Comparison of ENCODE assay signal across 19 cellular contexts in the genomic region with DNA sequence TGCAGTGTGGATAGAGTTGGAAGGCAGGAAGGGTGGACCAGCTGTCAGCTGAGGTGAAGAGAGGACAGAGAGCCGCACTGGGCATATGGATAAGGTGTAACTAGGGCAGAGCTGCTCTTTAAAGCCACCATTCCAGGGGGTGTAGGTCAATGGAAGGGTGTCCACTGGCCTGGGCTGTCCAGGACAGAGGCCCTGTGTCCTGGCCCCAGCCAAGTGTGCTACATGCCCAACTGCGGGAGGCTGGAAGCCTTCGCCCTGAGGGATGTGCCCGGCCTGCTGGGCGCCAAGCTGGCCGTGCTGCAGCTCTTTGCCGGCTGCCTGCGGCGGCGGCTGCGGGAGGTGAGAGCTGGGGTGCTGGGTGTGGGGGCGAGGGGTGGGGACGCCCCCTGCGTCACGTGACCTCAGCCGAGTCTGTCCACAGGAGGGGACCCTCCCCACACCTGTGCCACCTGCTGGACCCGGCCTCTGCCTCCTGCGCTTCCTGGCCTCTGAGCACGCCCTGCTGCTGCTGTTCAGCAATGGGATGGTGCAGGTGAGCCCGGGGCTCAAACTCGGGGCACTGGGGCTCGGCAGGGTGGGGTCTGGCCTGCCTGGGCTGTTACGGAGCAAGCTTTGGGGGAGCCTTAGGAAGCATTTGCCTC. TPM values are rescaled to one million over a fixed set of nuclear protein-coding genes. Genes with fewer than 3 reads are reported as not detected.
A peak's percentile ranks its signal among the peaks of the same experiment; 100 is the strongest.
DNase-seq lines count a peak whose midpoint lies in the region; ATAC-seq, FAIRE-seq and TF ChIP-seq lines count a peak whose summit lies in the region.
"Had no signal": no experiment of that assay in that cellular context is flagged by ENCODE, and none has a peak within 500 bp of the region (broad histone marks: within the 10 kb centered on the region; RNA-seq: fewer than 3 reads in every experiment).

No MANE protein-coding gene starts in this region.

- H4K20me1 ChIP-seq in astrocyte (ENCODE audit: insufficient read depth, low read length), result no peaks in the 10 kb centered on the region

- no peak overlapping the region for H3K27ac ChIP-seq in astrocyte (ENCODE audit: low read depth, low read length)
- H3K27ac ChIP-seq in neuronal stem cell (replicated peaks; ENCODE audit: low read length), result no peak overlapping the region

- DNase-seq in NCI-H146 (lab: John Stamatoyannopoulos, UW) (peak; percentile 18), NCI-H146 treated with DMSO at 0.1 percent for 48 hours (lab: John Stamatoyannopoulos, UW; ENCODE audit: unreplicated experiment) (no peak), H7 (peak; percentile 62), astrocyte (ENCODE audit: low read depth) (no peak), neuronal stem cell (ENCODE audit: low spot score) (no peak), kidney glomerular epithelial cell (lab: John Stamatoyannopoulos, UW) (no peak), Ammon's horn (ENCODE audit: low spot score) (no peak)
- DNase-seq: CD4-positive, CD25-positive, alpha-beta regulatory T cell; DMS79 treated with DMSO at 0.1 percent for 48 hours; EL; H9 had no signal

- ATAC-seq in HG03469 (IDR thresholded peaks at IDR 0.05; ENCODE audit: unreplicated experiment), result no peak
- ATAC-seq: GM23338 had no signal

- H2BK12ac ChIP-seq in neuronal stem cell (ENCODE audit: low read length), result no peak overlapping the region

- H3K27ac Mint-ChIP-seq in astrocyte (ENCODE audit: unreplicated experiment), result no peak overlapping the region
- H3K27ac Mint-ChIP-seq: CD4-positive, CD25-positive, alpha-beta regulatory T cell; GM23338; H9 had no signal

- H3K79me2 ChIP-seq in astrocyte (ENCODE audit: insufficient read depth, low read length), result no peaks in the 10 kb centered on the region

- H3K79me1 ChIP-seq in neuronal stem cell (ENCODE audit: low read depth, low read length), result no peaks in the 10 kb centered on the region

- no peak for TF ChIP-seq CTCF in astrocyte (IDR thresholded peaks at IDR 0.05; ENCODE audit: insufficient read depth, low read depth, low read length)

- no peaks in the 10 kb centered on the region for H3K4me1 Mint-ChIP-seq in astrocyte (ENCODE audit: low read depth, unreplicated experiment)
- H3K4me1 Mint-ChIP-seq: CD4-positive, CD25-positive, alpha-beta regulatory T cell; GM23338; H9 had no signal

- H2BK120ac ChIP-seq in neuronal stem cell (ENCODE audit: low read depth, low read length), result no peak overlapping the region

- no peak overlapping the region for H3K4me2 ChIP-seq in astrocyte (ENCODE audit: low read length)
- no peak overlapping the region for H3K4me2 ChIP-seq in neuronal stem cell (ENCODE audit: insufficient read depth, low read length, poor library complexity, severe bottlenecking)
- H3K4me2 ChIP-seq: GM23338 had no signal

- no peaks in the 10 kb centered on the region for H3K9me3 Mint-ChIP-seq in astrocyte (ENCODE audit: unreplicated experiment)
- H3K9me3 Mint-ChIP-seq: GM23338, H9 had no signal

- H3K36me3 ChIP-seq in H7 (replicated peaks; ENCODE audit: control insufficient read depth, insufficient read depth, low read length), result no peaks in the 10 kb centered on the region
- H3K36me3 ChIP-seq in astrocyte (ENCODE audit: insufficient read depth, low read length), result no peaks in the 10 kb centered on the region
- H3K36me3 ChIP-seq in neuronal stem cell (replicated peaks in 1 of 2; ENCODE audit: control insufficient read depth in 2 of 2, insufficient read depth in 2 of 2, low read length in 2 of 2), result no peaks in the 10 kb centered on the region

- no peak overlapping the region for H3K9ac ChIP-seq in astrocyte (ENCODE audit: low read length)
- H3K9ac ChIP-seq in neuronal stem cell (ENCODE audit: low read depth, low read length, poor library complexity), result no peak overlapping the region

- H3K36me3 Mint-ChIP-seq in astrocyte (ENCODE audit: low read depth, unreplicated experiment), result peaks cover 3% of the 10 kb centered on the region
- H3K36me3 Mint-ChIP-seq: CD4-positive, CD25-positive, alpha-beta regulatory T cell had no signal

- no peak overlapping the region for H3K18ac ChIP-seq in neuronal stem cell (ENCODE audit: low read length)

- H3K23ac ChIP-seq in neuronal stem cell (ENCODE audit: low read depth, low read length, poor library complexity), result peak overlapping the region; percentile 31

- WGBS in neuronal stem cell (ENCODE audit: extremely low coverage in 2 of 2, insufficient read length in 2 of 2, insufficient replicate concordance in 1 of 2), 2 donors, result no CpG with 5 or more reads among the region's 23 CpGs

- no peak overlapping the region for H4K8ac ChIP-seq in neuronal stem cell (ENCODE audit: low read depth, low read length)

- H3K4me1 ChIP-seq in astrocyte (ENCODE audit: insufficient read depth, low read length) (no peaks in the 10 kb centered on the region), neuronal stem cell (ENCODE audit: control insufficient read depth in 2 of 2, insufficient read depth in 1 of 2, low read depth in 1 of 2, low read length in 2 of 2) (no peaks in the 10 kb centered on the region)

- H3K9me3 ChIP-seq in astrocyte (ENCODE audit: insufficient read depth, low read depth, low read length), result peaks cover 2% of the 10 kb centered on the region
- H3K9me3 ChIP-seq in neuronal stem cell (replicated peaks in 1 of 2; ENCODE audit: control insufficient read depth in 2 of 2, insufficient read depth in 1 of 2, low read depth in 1 of 2, low read length in 2 of 2), result no peaks in the 10 kb centered on the region

- peak overlapping the region; percentile 89 for H2AK5ac ChIP-seq in neuronal stem cell (ENCODE audit: low read depth, low read length)

- no peak overlapping the region for H3K14ac ChIP-seq in neuronal stem cell (ENCODE audit: low read length)

- H3K4me3 Mint-ChIP-seq in astrocyte (ENCODE audit: unreplicated experiment), result peak overlapping the region; percentile 27
- H3K4me3 Mint-ChIP-seq: CD4-positive, CD25-positive, alpha-beta regulatory T cell; GM23338; H9 had no signal

- H2BK5ac ChIP-seq in neuronal stem cell (ENCODE audit: low read length), result no peak overlapping the region

- H3K4ac ChIP-seq in neuronal stem cell (ENCODE audit: low read length), result no peak overlapping the region

- H2BK15ac ChIP-seq in neuronal stem cell (ENCODE audit: low read length), result no peak overlapping the region

- H3K4me3 ChIP-seq in H7 (ENCODE audit: insufficient read depth, low read depth, low read length) (no peak overlapping the region), astrocyte (ENCODE audit: insufficient read depth, low read depth, low read length) (no peak overlapping the region), neuronal stem cell (ENCODE audit: low read length in 2 of 2) (no peak overlapping the region)
- H3K4me3 ChIP-seq: GM23338 had no signal

- no peak overlapping the region for H4K91ac ChIP-seq in neuronal stem cell (ENCODE audit: low read depth, low read length, poor library complexity)

- H3K27me3 Mint-ChIP-seq in astrocyte (ENCODE audit: low read depth, unreplicated experiment), result peaks cover 14% of the 10 kb centered on the region

- FAIRE-seq in astrocyte (lab: Jason Lieb, UNC), result no peak
- FAIRE-seq: A204.1, G401.6, GM12891 had no signal

- H3K27me3 ChIP-seq in H7 (ENCODE audit: control insufficient read depth, insufficient read depth, low read length) (no peaks in the 10 kb centered on the region), astrocyte (ENCODE audit: insufficient read depth, low read length) (no peaks in the 10 kb centered on the region), neuronal stem cell (ENCODE audit: control insufficient read depth in 3 of 3, insufficient read depth in 3 of 3, low read depth in 1 of 3, low read length in 3 of 3) (peaks cover 0 to 3% (median 0%) of the 10 kb centered on the region in 3 experiments)

- no peak overlapping the region for H2AFZ ChIP-seq in astrocyte (ENCODE audit: low read depth, low read length)
- H2AFZ ChIP-seq in neuronal stem cell (ENCODE audit: low read length), result no peak overlapping the region
- H2AFZ ChIP-seq: GM23338 had no signal

RNA-seq across cellular contexts. Expression of gene PLK5, which starts 9.8 kb away (rescaled TPM):
- 0.14 and 0.18 TPM in 2 replicates for total RNA-seq in H7 (2014; rRNA removed; shearing (Covaris generic))
- 0.09 TPM in 1 of 2 replicates, not detected in the other for total RNA-seq in astrocyte
- 0.18 TPM for polyA plus RNA-seq in neuronal stem cell (2013, experiment 1 of 2)
- 0.25 TPM for polyA plus RNA-seq in neuronal stem cell (2013, experiment 2 of 2)
- total RNA-seq: CD4-positive, CD25-positive, alpha-beta regulatory T cell; HT1080 had no signal
- polyA plus RNA-seq: AG04450; BJ; CD4-positive, CD25-positive, alpha-beta regulatory T cell had no signal

RNA-seq across cellular contexts. Expression of gene ADAMTSL5, which starts 20.8 kb away (rescaled TPM):
- total RNA-seq in H7 (2014; rRNA removed; shearing (Covaris generic)), result 0.21 and 0.52 TPM in 2 replicates
- total RNA-seq in astrocyte, result 4.7 and 5.5 TPM in 2 replicates
- 0.31 TPM for polyA plus RNA-seq in neuronal stem cell (2013, experiment 1 of 2)
- 0.21 TPM for polyA plus RNA-seq in neuronal stem cell (2013, experiment 2 of 2)

RNA-seq across cellular contexts. Expression of gene MEX3D, which starts 34.5 kb away (rescaled TPM):
- total RNA-seq in H7 (2014; rRNA removed; shearing (Covaris generic)), result 107 and 117 TPM in 2 replicates
- 51.8 and 52.1 TPM in 2 replicates for total RNA-seq in astrocyte
- 59.8 TPM for polyA plus RNA-seq in neuronal stem cell (2013, experiment 1 of 2)
- polyA plus RNA-seq in neuronal stem cell (2013, experiment 2 of 2), result 59.0 TPM

RNA-seq across cellular contexts. Expression of gene REEP6, which starts 42.6 kb away (rescaled TPM):
- 3.1 and 4.5 TPM in 2 replicates for total RNA-seq in H7 (2014; rRNA removed; shearing (Covaris generic))
- 5.7 and 6.6 TPM in 2 replicates for total RNA-seq in astrocyte
- 18.0 TPM for polyA plus RNA-seq in neuronal stem cell (2013, experiment 1 of 2)
- polyA plus RNA-seq in neuronal stem cell (2013, experiment 2 of 2), result 17.5 TPM

RNA-seq across cellular contexts. Expression of gene PCSK4, which starts 43.5 kb away (rescaled TPM):
- total RNA-seq in H7 (2014; rRNA removed; shearing (Covaris generic)), result 5.5 and 9.6 TPM in 2 replicates
- total RNA-seq in astrocyte, result 2.7 and 3.9 TPM in 2 replicates
- polyA plus RNA-seq in neuronal stem cell (2013, experiment 1 of 2), result 8.3 TPM
- 7.9 TPM for polyA plus RNA-seq in neuronal stem cell (2013, experiment 2 of 2)

Comparison
In these comparisons a context has a peak if more than half of its experiments do, and no peak if none do; other contexts are left out.
1. DNase-seq: peak in NCI-H146 (single experiment) and H7 (single experiment); none in NCI-H146 treated with DMSO at 0.1 percent for 48 hours (single experiment), astrocyte (single experiment), neuronal stem cell (single experiment), kidney glomerular epithelial cell (single experiment) and Ammon's horn (single experiment).